27 cellular contexts compared by ENCODE assay signal in genomic region chr2:42698940-42699339, GRCh38.
"Had no signal": no experiment of that assay in that cellular context is flagged by ENCODE, and none has a peak within 500 bp of the region (broad histone marks: within the 10 kb centered on the region; RNA-seq: fewer than 3 reads in every experiment).

No MANE protein-coding gene starts in this region.

- H3K27me3 ChIP-seq: colonic mucosa, esophagus squamous epithelium, gastroesophageal sphincter, heart left ventricle, hepatocyte, left lung, neural progenitor cell, sigmoid colon, testis, tibial artery had no signal

- H3K27ac ChIP-seq: colonic mucosa, esophagus squamous epithelium, gastroesophageal sphincter, heart left ventricle, hepatocyte, left lung, neural progenitor cell, parathyroid adenoma, psoas muscle, sigmoid colon, testis, tibial artery had no signal

- H3K4me3 ChIP-seq: colonic mucosa, esophagus squamous epithelium, gastroesophageal sphincter, heart left ventricle, hepatocyte, left lung, neural progenitor cell, psoas muscle, sigmoid colon, testis, tibial artery had no signal

- H3K36me3 ChIP-seq: colonic mucosa, left lung, neural progenitor cell had no signal

- DNase-seq: colonic mucosa; effector CD8-positive, alpha-beta T cell; erythroblast; esophagus squamous epithelium; heart left ventricle; kidney; left lung; mesenchymal stem cell; midbrain; naive thymus-derived CD4-positive, alpha-beta T cell; psoas muscle; right cardiac atrium; sigmoid colon; stimulated activated CD4-positive, alpha-beta T cell treated with anti-CD3 and anti-CD28 coated beads, Interleukin-2, amount 100 ng/mL, for 24 hours; stimulated activated CD4-positive, alpha-beta T cell treated with anti-CD3 and anti-CD28 coated beads, Interleukin-4, amount 100 ng/mL, for 24 hours; stimulated activated naive CD4-positive, alpha-beta T cell treated with Interleukin-2 at 50 U/mL for 16 hours; substantia nigra; testis; tibial artery had no signal

- H3K4me3 Mint-ChIP-seq: dendritic cell treated with granulocyte-macrophage colony-stimulating factor and Interleukin-4, amounts not matched to agents 40 ng/mL and 50 ng/mL, for 4 days; naive thymus-derived CD4-positive, alpha-beta T cell; nephron; neural progenitor cell; stimulated activated effector memory CD8-positive, alpha-beta T cell treated with anti-CD3 and anti-CD28 coated beads, Interleukin-12 subunit alpha, Interleukin-12 subunit beta, amount 100 ng/mL, for 72 hours had no signal

- H3K9me3 ChIP-seq: colonic mucosa, esophagus squamous epithelium, gastroesophageal sphincter, heart left ventricle, left lung, psoas muscle, sigmoid colon, testis, tibial artery had no signal

- H3K4me1 ChIP-seq: colonic mucosa, esophagus squamous epithelium, gastroesophageal sphincter, heart left ventricle, neural progenitor cell, psoas muscle, sigmoid colon, testis had no signal

- ATAC-seq: gastroesophageal sphincter; heart left ventricle; left lung; naive thymus-derived CD4-positive, alpha-beta T cell; psoas muscle; right cardiac atrium; stimulated activated effector memory CD8-positive, alpha-beta T cell treated with anti-CD3 and anti-CD28 coated beads, Interleukin-12 subunit alpha, Interleukin-12 subunit beta, amount 100 ng/mL, for 72 hours had no signal

- H3K9me3 Mint-ChIP-seq: dendritic cell treated with granulocyte-macrophage colony-stimulating factor and Interleukin-4, amounts not matched to agents 40 ng/mL and 50 ng/mL, for 4 days; naive thymus-derived CD4-positive, alpha-beta T cell; nephron; neural progenitor cell; stimulated activated effector memory CD8-positive, alpha-beta T cell treated with anti-CD3 and anti-CD28 coated beads, Interleukin-12 subunit alpha, Interleukin-12 subunit beta, amount 100 ng/mL, for 72 hours; type B pancreatic cell had no signal

- H3K4me1 Mint-ChIP-seq: neural progenitor cell; stimulated activated effector memory CD8-positive, alpha-beta T cell treated with anti-CD3 and anti-CD28 coated beads, Interleukin-12 subunit alpha, Interleukin-12 subunit beta, amount 100 ng/mL, for 72 hours had no signal

- H3K27ac Mint-ChIP-seq: dendritic cell treated with granulocyte-macrophage colony-stimulating factor and Interleukin-4, amounts not matched to agents 40 ng/mL and 50 ng/mL, for 4 days; nephron; neural progenitor cell; stimulated activated effector memory CD8-positive, alpha-beta T cell treated with anti-CD3 and anti-CD28 coated beads, Interleukin-12 subunit alpha, Interleukin-12 subunit beta, amount 100 ng/mL, for 72 hours; type B pancreatic cell had no signal

- H3K27me3 Mint-ChIP-seq: dendritic cell treated with granulocyte-macrophage colony-stimulating factor and Interleukin-4, amounts not matched to agents 40 ng/mL and 50 ng/mL, for 4 days; naive thymus-derived CD4-positive, alpha-beta T cell; type B pancreatic cell had no signal
